In genomic region chr22:19480173-19480568, GRCh38 we compare ENCODE assay signal across 1 cellular context.
TF ChIP-seq lines count a peak whose summit lies in the region.

No MANE protein-coding gene starts in this region.

TF ChIP-seq in GM12878, 131 proteins besides CTCF, POLR2A, EP300 and RAD21:
- TF ChIP-seq STAT1 (conservative IDR thresholded peaks at IDR 0.05) (no peak), REST (IDR thresholded peaks at IDR 0.05; ENCODE audit: low read depth, low read length) (no peak), CREM (IDR thresholded peaks at IDR 0.05; ENCODE audit: low read depth) (no peak), MTA3 (IDR thresholded peaks at IDR 0.05; ENCODE audit: borderline replicate concordance, low read length) (no peak), SMARCA5 (IDR thresholded peaks at IDR 0.05) (no peak), KLF5 (IDR thresholded peaks at IDR 0.05; ENCODE audit: partially characterized antibody) (no peak), SKIL (IDR thresholded peaks at IDR 0.05; ENCODE audit: low read depth, poor library complexity, severe bottlenecking) (no peak), JUND (IDR thresholded peaks at IDR 0.05; ENCODE audit: low read depth, low read length) (no peak)
